In genomic region chr2:64100584-64100983, GRCh38 we compare ENCODE assay signal across 8 cellular contexts. TPM values are rescaled to one million over a fixed set of nuclear protein-coding genes. Genes with fewer than 3 reads are reported as not detected.
A peak's percentile ranks its signal among the peaks of the same experiment; 100 is the strongest.
DNase-seq lines count a peak whose midpoint lies in the region; ATAC-seq and TF ChIP-seq lines count a peak whose summit lies in the region.
"Not testable (repeated sequence)": the region's sequence is repeated elsewhere in the genome, so short reads cannot be mapped to it uniquely, and the experiment has no call there.

No MANE protein-coding gene starts in this region.

- not testable (repeated sequence) for H3K27me3 ChIP-seq in DOHH2 (ENCODE audit: control insufficient read depth, low read length); SK-N-SH (ENCODE audit: insufficient read depth)

- H2AFZ ChIP-seq in SK-N-SH (ENCODE audit: low read depth): not testable (repeated sequence)

- peak overlapping the region; percentile 44 for H3K4me3 ChIP-seq in DOHH2 (ENCODE audit: low read length)
- H3K4me3 ChIP-seq in SK-N-SH (ENCODE audit: low read depth in 2 of 2, low read length in 1 of 2): not testable (repeated sequence)

- H3F3A ChIP-seq in DOHH2 (ENCODE audit: control insufficient read depth, insufficient read depth) (peaks cover 91% of the 10 kb centered on the region), SK-N-SH (replicated peaks; ENCODE audit: insufficient read depth) (peaks cover 20% of the 10 kb centered on the region)

- H3K4me1 ChIP-seq in DOHH2 (ENCODE audit: control insufficient read depth, low read length) (peaks cover 100% of the 10 kb centered on the region), SK-N-SH (ENCODE audit: control insufficient read depth in 1 of 2, insufficient read depth in 2 of 2, low read depth in 1 of 2, low read length in 1 of 2) (peaks cover 4 to 21% of the 10 kb centered on the region in 2 experiments; a peak in 3 of 4 replicates)

- not testable (repeated sequence) for TF ChIP-seq CTCF in DOHH2 (IDR thresholded peaks at IDR 0.05; ENCODE audit: low read depth, low read length, poor library complexity, severe bottlenecking); SK-N-SH (IDR thresholded peaks at IDR 0.05)

- H3K27ac ChIP-seq in DOHH2 (ENCODE audit: low read depth, low read length) (peak overlapping the region; percentile 100), SK-N-SH (ENCODE audit: low read depth in 2 of 2, low read length in 1 of 2) (peak overlapping the region in 1 of 2 experiments; percentile 76; a peak in 2 of 4 replicates)

- CTCF ChIA-PET in SK-N-SH (lab: Yijun Ruan, JAX): not testable (repeated sequence)
- CTCF ChIA-PET in activated CD4-positive, alpha-beta memory T cell treated with anti-CD3 and anti-CD28 coated beads, Interleukin-2, amount 10 ng/mL, durations not matched to agents 7 days and 5 days (lab: Charles Lee): interaction anchor here (1.0 to 1.3 kb wide), 2 partner anchors 112 to 230 kb away, joined by 3 to 4 read pairs; no protein-coding TSS in a partner anchor

- POLR2A ChIA-PET in SK-N-SH (lab: Yijun Ruan, JAX): not testable (repeated sequence)
- POLR2A ChIA-PET in activated CD4-positive, alpha-beta memory T cell treated with anti-CD3 and anti-CD28 coated beads, Interleukin-2, amount 10 ng/mL, durations not matched to agents 7 days and 5 days (lab: Charles Lee): interaction anchor here (0.7 to 4.5 kb wide), 5 partner anchors 14 to 226 kb away, joined by 3 to 24 read pairs (median 7); no protein-coding TSS in a partner anchor

- H3K4me2 ChIP-seq in DOHH2 (ENCODE audit: low read length) (peak overlapping the region; percentile 98), SK-N-SH (peak overlapping the region; percentile 41)

- not testable (repeated sequence) for H4K20me1 ChIP-seq in DOHH2 (ENCODE audit: control insufficient read depth, insufficient read depth, low read depth, low read length); SK-N-SH (ENCODE audit: insufficient read depth)

- peaks cover 67% of the 10 kb centered on the region for H3K36me3 Mint-ChIP-seq in activated CD4-positive, alpha-beta memory T cell treated with anti-CD3 and anti-CD28 coated beads, Interleukin-2, amount 10 ng/mL, durations not matched to agents 7 days and 5 days (ENCODE audit: low read depth)
- H3K36me3 Mint-ChIP-seq in activated naive CD4-positive, alpha-beta T cell treated with anti-CD3 and anti-CD28 coated beads, Interleukin-2, amount 50 U/mL, for 72 hours: peaks cover 25 to 65% of the 10 kb centered on the region in 2 donors
- peaks cover 98% of the 10 kb centered on the region for H3K36me3 Mint-ChIP-seq in stimulated activated effector memory CD8-positive, alpha-beta T cell treated with anti-CD3 and anti-CD28 coated beads, Interleukin-12 subunit alpha, Interleukin-12 subunit beta, amount 100 ng/mL, for 72 hours

- H3K9me2 ChIP-seq in DOHH2 (replicated peaks; ENCODE audit: control insufficient read depth, low read length); SK-N-SH: not testable (repeated sequence)

- H3K9me3 Mint-ChIP-seq in activated CD4-positive, alpha-beta memory T cell treated with anti-CD3 and anti-CD28 coated beads, Interleukin-2, amount 10 ng/mL, durations not matched to agents 7 days and 5 days; activated naive CD4-positive, alpha-beta T cell treated with anti-CD3 and anti-CD28 coated beads, Interleukin-2, amount 50 U/mL, for 72 hours; stimulated activated effector memory CD8-positive, alpha-beta T cell treated with anti-CD3 and anti-CD28 coated beads, Interleukin-12 subunit alpha, Interleukin-12 subunit beta, amount 100 ng/mL, for 72 hours: not testable (repeated sequence)

- H3K79me2 ChIP-seq in DOHH2 (ENCODE audit: control insufficient read depth, low read length): peaks cover 78% of the 10 kb centered on the region
- H3K79me2 ChIP-seq in SK-N-SH (ENCODE audit: insufficient read depth): not testable (repeated sequence)

- not testable (repeated sequence) for DNase-seq in SK-N-SH; activated CD4-positive, alpha-beta memory T cell treated with anti-CD3 and anti-CD28 coated beads, Interleukin-2, amount 10 ng/mL, durations not matched to agents 7 days and 5 days; activated naive CD4-positive, alpha-beta T cell treated with anti-CD3 and anti-CD28 coated beads, Interleukin-2, amount 50 U/mL, for 72 hours (ENCODE audit: low spot score in 2 of 2); stimulated activated effector memory CD8-positive, alpha-beta T cell treated with anti-CD3 and anti-CD28 coated beads, Interleukin-12 subunit alpha, Interleukin-12 subunit beta, amount 100 ng/mL, for 72 hours (ENCODE audit: low spot score in 2 of 2)

- not testable (repeated sequence) for TF ChIP-seq RAD21 in SK-N-SH (IDR thresholded peaks at IDR 0.05; ENCODE audit: low read length)

- peak overlapping the region; percentile 70 for H3K27ac Mint-ChIP-seq in activated CD4-positive, alpha-beta memory T cell treated with anti-CD3 and anti-CD28 coated beads, Interleukin-2, amount 10 ng/mL, durations not matched to agents 7 days and 5 days
- peak overlapping the region; percentile 87 to 96 for H3K27ac Mint-ChIP-seq in activated naive CD4-positive, alpha-beta T cell treated with anti-CD3 and anti-CD28 coated beads, Interleukin-2, amount 50 U/mL, for 72 hours
- peak overlapping the region; percentile 89 for H3K27ac Mint-ChIP-seq in stimulated activated effector memory CD8-positive, alpha-beta T cell treated with anti-CD3 and anti-CD28 coated beads, Interleukin-12 subunit alpha, Interleukin-12 subunit beta, amount 100 ng/mL, for 72 hours

- H3K36me3 ChIP-seq in DOHH2 (ENCODE audit: control insufficient read depth, low read length) (peaks cover 88% of the 10 kb centered on the region), SK-N-SH (replicated peaks in 1 of 2; ENCODE audit: control insufficient read depth in 1 of 2, insufficient read depth in 2 of 2, low read length in 1 of 2) (peaks cover 36 to 43% of the 10 kb centered on the region in 2 experiments)

- H3K9me3 ChIP-seq in DOHH2 (ENCODE audit: control insufficient read depth, insufficient read depth, low read length); SK-N-SH: not testable (repeated sequence)

- 92% methylated on average over 8 of the region's 8 CpGs for WGBS in SK-N-SH (ENCODE audit: low lambda C conversion rate)

- ATAC-seq in GM19351 (IDR thresholded peaks at IDR 0.05; ENCODE audit: unreplicated experiment) (peak; percentile 48), GM21619 (IDR thresholded peaks at IDR 0.05; ENCODE audit: unreplicated experiment) (peak; percentile 46), HG03108 (IDR thresholded peaks at IDR 0.05; ENCODE audit: unreplicated experiment) (peak; percentile 41)
- ATAC-seq in activated naive CD4-positive, alpha-beta T cell treated with anti-CD3 and anti-CD28 coated beads, Interleukin-2, amount 50 U/mL, for 72 hours: peak in 1 of 2 donors; percentile 9
- not testable (repeated sequence) for ATAC-seq in stimulated activated effector memory CD8-positive, alpha-beta T cell treated with anti-CD3 and anti-CD28 coated beads, Interleukin-12 subunit alpha, Interleukin-12 subunit beta, amount 100 ng/mL, for 72 hours

- not testable (repeated sequence) for H3K9ac ChIP-seq in SK-N-SH

- peaks cover 36% of the 10 kb centered on the region for H3K4me1 Mint-ChIP-seq in activated CD4-positive, alpha-beta memory T cell treated with anti-CD3 and anti-CD28 coated beads, Interleukin-2, amount 10 ng/mL, durations not matched to agents 7 days and 5 days
- not testable (repeated sequence) for H3K4me1 Mint-ChIP-seq in stimulated activated effector memory CD8-positive, alpha-beta T cell treated with anti-CD3 and anti-CD28 coated beads, Interleukin-12 subunit alpha, Interleukin-12 subunit beta, amount 100 ng/mL, for 72 hours

- not testable (repeated sequence) for H3K27me3 Mint-ChIP-seq in activated CD4-positive, alpha-beta memory T cell treated with anti-CD3 and anti-CD28 coated beads, Interleukin-2, amount 10 ng/mL, durations not matched to agents 7 days and 5 days

- not testable (repeated sequence) for TF ChIP-seq EP300 in SK-N-SH (IDR thresholded peaks at IDR 0.05; ENCODE audit: borderline replicate concordance in 1 of 2, low read depth in 1 of 2, low read length in 1 of 2)

- H3K4me3 Mint-ChIP-seq in activated CD4-positive, alpha-beta memory T cell treated with anti-CD3 and anti-CD28 coated beads, Interleukin-2, amount 10 ng/mL, durations not matched to agents 7 days and 5 days: not testable (repeated sequence)
- H3K4me3 Mint-ChIP-seq in stimulated activated effector memory CD8-positive, alpha-beta T cell treated with anti-CD3 and anti-CD28 coated beads, Interleukin-12 subunit alpha, Interleukin-12 subunit beta, amount 100 ng/mL, for 72 hours: peak overlapping the region; percentile 19

RNA-seq across cellular contexts. Expression of gene PELI1, which starts 43.6 kb away (rescaled TPM):
- polyA plus RNA-seq in SK-N-SH (2012; rRNA removed): 4.2 and 5.6 TPM in 2 replicates
- 4.9 and 5.5 TPM in 2 replicates for polyA plus RNA-seq in SK-N-SH (2012; cell fraction: cytosol; rRNA removed)
- 5.8 and 11.7 TPM in 2 replicates for polyA plus RNA-seq in SK-N-SH (2012; cell fraction: nucleus; rRNA removed)
- total RNA-seq in activated CD4-positive, alpha-beta memory T cell treated with anti-CD3 and anti-CD28 coated beads, Interleukin-2, amount 10 ng/mL, durations not matched to agents 7 days and 5 days: 10 to 100 TPM; 44.9 to 45.0 TPM
- total RNA-seq in activated naive CD4-positive, alpha-beta T cell treated with anti-CD3 and anti-CD28 coated beads, Interleukin-2, amount 50 U/mL, for 72 hours: 10 to 100 TPM; 32.7 to 38.7 TPM
